8 cellular contexts compared by ENCODE assay signal in genomic region chr6:152669894-152670293, GRCh38. TPM values are rescaled to one million over a fixed set of nuclear protein-coding genes. Genes with fewer than 3 reads are reported as not detected.
DNase-seq lines count a peak whose midpoint lies in the region; ATAC-seq, FAIRE-seq and TF ChIP-seq lines count a peak whose summit lies in the region.

No MANE protein-coding gene starts in this region.

- no peaks in the 10 kb centered on the region for H3K9me3 Mint-ChIP-seq in HFFc6

- peaks cover 3% of the 10 kb centered on the region; the same call in 1 of the 2 replicates for H3K36me3 Mint-ChIP-seq in HFFc6 (ENCODE audit: low read depth)

- FAIRE-seq in TTC549 (lab: Jason Lieb, UNC): peak; percentile 87

- ATAC-seq in HG03139 (IDR thresholded peaks at IDR 0.05; ENCODE audit: unreplicated experiment): no peak

- no peak overlapping the region for H3K27ac ChIP-seq in substantia nigra (ENCODE audit: low read depth, low read length, poor library complexity, severe bottlenecking)

- H3K27ac Mint-ChIP-seq in HFFc6: no peak overlapping the region

- H3K27me3 Mint-ChIP-seq in HFFc6 (ENCODE audit: insufficient read depth): no peaks in the 10 kb centered on the region

- H3K4me1 Mint-ChIP-seq in HFFc6 (ENCODE audit: low read depth): peaks cover 37% of the 10 kb centered on the region

- no peak overlapping the region for H3K4me3 Mint-ChIP-seq in HFFc6

- peak; percentile 78 for TF ChIP-seq CTCF in HFFc6 (IDR thresholded peaks at IDR 0.05)

- peak; percentile 1 for DNase-seq in CD1c-positive myeloid dendritic cell (ENCODE audit: extremely low spot score)
- peak; percentile 34 for DNase-seq in HFFc6
- DNase-seq in left kidney (ENCODE audit: low read depth, low spot score): peak; percentile 26
- no peak for DNase-seq in substantia nigra (lab: John Stamatoyannopoulos, UW)
- DNase-seq in NCI-H526 treated with DMSO at 0.1 percent for 48 hours (lab: John Stamatoyannopoulos, UW): no peak
- no peak for DNase-seq in COLO668 (lab: John Stamatoyannopoulos, UW; ENCODE audit: unreplicated experiment)

RNA-seq across cellular contexts. Expression of gene MYCT1, which starts 27.8 kb away (rescaled TPM):
- 1 to 10 TPM in 5 of 6 experiments, under 1 TPM in 1; 0.71 to 2.0 (median 1.7) TPM for total RNA-seq in HFFc6 (2021; fragmentation: NEBNext Ultra II Directional; extraction: Animal tissue kit (Norgen Biotek cat#: 25700))

RNA-seq across cellular contexts. Expression of gene SYNE1, which starts 32.7 kb away (rescaled TPM):
- 10 to 100 TPM; 60.0 to 69.0 (median 66.9) TPM for total RNA-seq in HFFc6 (2021; fragmentation: NEBNext Ultra II Directional; extraction: Animal tissue kit (Norgen Biotek cat#: 25700))

Comparison
In these comparisons a context has a peak if more than half of its experiments do, and no peak if none do; other contexts are left out.
1. DNase-seq: peak in CD1c-positive myeloid dendritic cell (single experiment), HFFc6 (single experiment) and left kidney (single experiment); none in substantia nigra (0 of 49), NCI-H526 treated with DMSO at 0.1 percent for 48 hours (single experiment) and COLO668 (single experiment).